8 cellular contexts compared by ENCODE assay signal in genomic region chr12:113185180-113186032, GRCh38. TPM values are rescaled to one million over a fixed set of nuclear protein-coding genes. Genes with fewer than 3 reads are reported as not detected.
DNase-seq lines count a peak whose midpoint lies in the region; ATAC-seq and TF ChIP-seq lines count a peak whose summit lies in the region.

TSS of gene DDX54 (minus strand) at chr12:113185478. CDS start at chr12:113185451, 27 bp downstream.
TSS of gene RITA1 (plus strand) at chr12:113185721. CDS start at chr12:113186747, 1,026 bp downstream.

- H3K79me2 ChIP-seq in MM.1S (ENCODE audit: low read length): peaks cover 46% of the 10 kb centered on the region
- peaks cover 14% of the 10 kb centered on the region for H3K79me2 ChIP-seq in parathyroid adenoma

- ATAC-seq in activated naive CD8-positive, alpha-beta T cell treated with anti-CD3 and anti-CD28 coated beads, Interleukin-2, amount 10 ng/mL, durations not matched to agents 7 days and 5 days (ENCODE audit: low read depth): peak; percentile 55
- peak; percentile 94 for ATAC-seq in Right ventricle myocardium superior (ENCODE audit: poor library complexity)

- POLR2A ChIA-PET in activated naive CD8-positive, alpha-beta T cell treated with anti-CD3 and anti-CD28 coated beads, Interleukin-2, amount 10 ng/mL, durations not matched to agents 7 days and 5 days (lab: Charles Lee): interaction anchor here (0.6 to 2.5 kb wide), 10 partner anchors 10 to 237 kb away, joined by 3 to 16 read pairs (median 4); partner anchors contain the start of genes SDSL and TPCN1

- peak within 1 kb of the TSS; percentile 92 for H3K4me3 ChIP-seq in GM06990 (replicated peaks; ENCODE audit: low read depth, low read length)
- peak within 1 kb of the TSS; percentile 99 for H3K4me3 ChIP-seq in HAP-1
- peak within 1 kb of the TSS; percentile 88 for H3K4me3 ChIP-seq in MM.1S (ENCODE audit: low read length)
- peak within 1 kb of the TSS; percentile 99 for H3K4me3 ChIP-seq in parathyroid adenoma (ENCODE audit: low read depth, low read length)
- peak within 1 kb of the TSS; percentile 34 to 96 (median 95) for H3K4me3 ChIP-seq in thyroid gland (replicated peaks in 1 of 3)

- DNase-seq in GM06990 (ENCODE audit: extremely low read depth, insufficient read length) (peak; percentile 91), HAP-1 (ENCODE audit: low spot score in 2 of 2) (peak; percentile 91 to 93), MM.1S (peak; percentile 69), SW 1271 (lab: John Stamatoyannopoulos, UW) (peak; percentile 35 to 75), Right ventricle myocardium superior (peak; percentile 85), thyroid gland (peak; percentile 84 to 86)
- peak; percentile 89 for DNase-seq in activated naive CD8-positive, alpha-beta T cell treated with anti-CD3 and anti-CD28 coated beads, Interleukin-2, amount 10 ng/mL, durations not matched to agents 7 days and 5 days

- H3K9ac ChIP-seq in MM.1S (ENCODE audit: low read length) (peak within 1 kb of the TSS; percentile 98), parathyroid adenoma (peak within 1 kb of the TSS; percentile 98)

- no peaks in the 10 kb centered on the region for H4K20me1 ChIP-seq in MM.1S (ENCODE audit: insufficient read depth, low read length)

- H3K36me3 Mint-ChIP-seq in activated naive CD8-positive, alpha-beta T cell treated with anti-CD3 and anti-CD28 coated beads, Interleukin-2, amount 10 ng/mL, durations not matched to agents 7 days and 5 days: peaks cover 17% of the 10 kb centered on the region

- no peaks in the 10 kb centered on the region; the same call in 1 of the 2 replicates for H3K9me3 ChIP-seq in HAP-1
- no peaks in the 10 kb centered on the region for H3K9me3 ChIP-seq in MM.1S (replicated peaks; ENCODE audit: insufficient read depth, low read length)
- no peaks in the 10 kb centered on the region for H3K9me3 ChIP-seq in parathyroid adenoma (ENCODE audit: control insufficient read depth, low read length)
- H3K9me3 ChIP-seq in thyroid gland: no peaks in the 10 kb centered on the region

- no peaks in the 10 kb centered on the region for H3K27me3 Mint-ChIP-seq in activated naive CD8-positive, alpha-beta T cell treated with anti-CD3 and anti-CD28 coated beads, Interleukin-2, amount 10 ng/mL, durations not matched to agents 7 days and 5 days

- no peaks in the 10 kb centered on the region for H3K9me3 Mint-ChIP-seq in activated naive CD8-positive, alpha-beta T cell treated with anti-CD3 and anti-CD28 coated beads, Interleukin-2, amount 10 ng/mL, durations not matched to agents 7 days and 5 days

- peak within 1 kb of the TSS; percentile 79 for H3K27ac ChIP-seq in MM.1S (ENCODE audit: low read length)
- H3K27ac ChIP-seq in parathyroid adenoma: peak within 1 kb of the TSS; percentile 95
- peak within 1 kb of the TSS; percentile 80 to 95 (median 92) for H3K27ac ChIP-seq in thyroid gland

- no peak for TF ChIP-seq CTCF in GM06990 (IDR thresholded peaks at IDR 0.05; ENCODE audit: insufficient read depth, low read length, poor library complexity, severe bottlenecking)
- no peak for TF ChIP-seq CTCF in MM.1S (IDR thresholded peaks at IDR 0.05; ENCODE audit: low read length)
- no peak for TF ChIP-seq CTCF in parathyroid adenoma (IDR thresholded peaks at IDR 0.05)
- no peak for TF ChIP-seq CTCF in thyroid gland (IDR thresholded peaks at IDR 0.05)

- H3K4me1 Mint-ChIP-seq in activated naive CD8-positive, alpha-beta T cell treated with anti-CD3 and anti-CD28 coated beads, Interleukin-2, amount 10 ng/mL, durations not matched to agents 7 days and 5 days: peaks cover 23% of the 10 kb centered on the region

- H2AFZ ChIP-seq in MM.1S (ENCODE audit: low read length) (peak within 1 kb of the TSS; percentile 74), parathyroid adenoma (peak within 1 kb of the TSS; percentile 100)

- H3K4me1 ChIP-seq in HAP-1 (peaks cover 12% of the 10 kb centered on the region), MM.1S (ENCODE audit: low read length) (peaks cover 5% of the 10 kb centered on the region; the same call in 1 of the 2 replicates), parathyroid adenoma (peaks cover 13% of the 10 kb centered on the region), thyroid gland (peaks cover 12 to 23% of the 10 kb centered on the region in 2 donors)

- H3K27ac Mint-ChIP-seq in activated naive CD8-positive, alpha-beta T cell treated with anti-CD3 and anti-CD28 coated beads, Interleukin-2, amount 10 ng/mL, durations not matched to agents 7 days and 5 days: peak within 1 kb of the TSS; percentile 92

- H3K9me2 ChIP-seq in MM.1S (replicated peaks; ENCODE audit: insufficient read depth, low read length): no peaks in the 10 kb centered on the region

- in situ Hi-C loops in HAP-1 (cut with MboI; ENCODE audit: low sequenced_read_pairs): no loop called here

- peak in 1 of 2 donors; percentile 66 for TF ChIP-seq POLR2A in thyroid gland (IDR thresholded peaks at IDR 0.05)

- 1% methylated on average over 18 to 46 of the region's 89 CpGs for WGBS in thyroid gland, 2 donors

- peak within 1 kb of the TSS; percentile 89 for H3K4me3 Mint-ChIP-seq in activated naive CD8-positive, alpha-beta T cell treated with anti-CD3 and anti-CD28 coated beads, Interleukin-2, amount 10 ng/mL, durations not matched to agents 7 days and 5 days

- peak within 1 kb of the TSS; percentile 66; the same call in 1 of the 2 replicates for H3K4me2 ChIP-seq in MM.1S (ENCODE audit: low read depth, low read length)
- H3K4me2 ChIP-seq in parathyroid adenoma (ENCODE audit: low read length): peak within 1 kb of the TSS; percentile 86

- H3K27me3 ChIP-seq in GM06990 (replicated peaks; ENCODE audit: control insufficient read depth, insufficient read depth, low read length) (no peaks in the 10 kb centered on the region), HAP-1 (ENCODE audit: low read depth) (no peaks in the 10 kb centered on the region), MM.1S (replicated peaks; ENCODE audit: insufficient read depth, low read length) (no peaks in the 10 kb centered on the region), parathyroid adenoma (ENCODE audit: control insufficient read depth, insufficient read depth, low read length) (no peaks in the 10 kb centered on the region), thyroid gland (no peaks in the 10 kb centered on the region)

- peaks cover 12% of the 10 kb centered on the region for H3K36me3 ChIP-seq in GM06990 (ENCODE audit: control insufficient read depth, insufficient read depth, low read length)
- H3K36me3 ChIP-seq in HAP-1 (replicated peaks): peaks cover 33% of the 10 kb centered on the region
- H3K36me3 ChIP-seq in MM.1S (replicated peaks; ENCODE audit: insufficient read depth, low read length): no peaks in the 10 kb centered on the region
- no peaks in the 10 kb centered on the region for H3K36me3 ChIP-seq in parathyroid adenoma (ENCODE audit: control insufficient read depth, insufficient read depth, low read length)
- peaks cover 4 to 8% of the 10 kb centered on the region in 2 donors for H3K36me3 ChIP-seq in thyroid gland

- no peaks in the 10 kb centered on the region for H3F3A ChIP-seq in MM.1S (ENCODE audit: insufficient read depth, low read length)

- intact Hi-C loops in Right ventricle myocardium superior (cut with DNase I) (loop anchor here (10.0 kb wide), 1 partner anchor 239 kb away; the partner anchor contains the start of gene SDSL), thyroid gland (cut with DNase I) (no loop called here)

RNA-seq across cellular contexts. Expression of gene DDX54, which starts in this region (rescaled TPM):
- 10 to 100 TPM; 70.1 to 74.2 TPM for total RNA-seq in activated naive CD8-positive, alpha-beta T cell treated with anti-CD3 and anti-CD28 coated beads, Interleukin-2, amount 10 ng/mL, durations not matched to agents 7 days and 5 days
- 33.6 TPM for total RNA-seq in Right ventricle myocardium superior
- total RNA-seq in thyroid gland: 10 to 100 TPM; 59.9 to 79.3 (median 68.8) TPM

RNA-seq across cellular contexts. Expression of gene RITA1, which starts in this region (rescaled TPM):
- total RNA-seq in activated naive CD8-positive, alpha-beta T cell treated with anti-CD3 and anti-CD28 coated beads, Interleukin-2, amount 10 ng/mL, durations not matched to agents 7 days and 5 days: 10 to 100 TPM; 18.5 to 21.5 TPM
- total RNA-seq in Right ventricle myocardium superior (16.3 TPM), thyroid gland (10 to 100 TPM; 26.6 to 39.6 (median 32.8) TPM)

Comparison
In these comparisons a context has a peak if more than half of its experiments do, and no peak if none do; other contexts are left out.
1. Peak in every context shown above with its lines: DNase-seq, ATAC-seq, H3K4me3 ChIP-seq and H3K27ac ChIP-seq.